2 cellular contexts compared by ENCODE assay signal in genomic region chr1:24902471-24902891, GRCh38.
TF ChIP-seq lines count a peak whose summit lies in the region.

No MANE protein-coding gene starts in this region.

TF ChIP-seq in HepG2, 621 proteins besides CTCF, POLR2A, EP300 and RAD21:
- TF ChIP-seq ZNF33B (CRISPR knock-in tag; IDR thresholded peaks at IDR 0.05): no peak
- no peak for TF ChIP-seq ZBED4 (CRISPR knock-in tag; IDR thresholded peaks at IDR 0.05; ENCODE audit: borderline replicate concordance)
- no peak for TF ChIP-seq TFE3 (CRISPR knock-in tag; IDR thresholded peaks at IDR 0.05)
- no peak for TF ChIP-seq ZNF138 (CRISPR knock-in tag; IDR thresholded peaks at IDR 0.05; ENCODE audit: low read depth)
- TF ChIP-seq KDM1A (CRISPR knock-in tag; IDR thresholded peaks at IDR 0.05): no peak
- no peak for TF ChIP-seq ZNF547 (CRISPR knock-in tag; IDR thresholded peaks at IDR 0.05)
- no peak for TF ChIP-seq ZNF543 (CRISPR knock-in tag; IDR thresholded peaks at IDR 0.05)
- TF ChIP-seq HNRNPUL1 (IDR thresholded peaks at IDR 0.05; ENCODE audit: low read depth, low read length): no peak
- TF ChIP-seq SRSF9 (IDR thresholded peaks at IDR 0.05; ENCODE audit: borderline replicate concordance, insufficient read depth, low read depth, low read length, poor library complexity, severe bottlenecking): no peak
- TF ChIP-seq ZNF772 (CRISPR knock-in tag; IDR thresholded peaks at IDR 0.05): no peak
- TF ChIP-seq ZNF790 (CRISPR knock-in tag; IDR thresholded peaks at IDR 0.05; ENCODE audit: borderline replicate concordance): no peak
- no peak for TF ChIP-seq ZNF777 (CRISPR knock-in tag; IDR thresholded peaks at IDR 0.05)
- no peak for TF ChIP-seq POGK (CRISPR knock-in tag; conservative IDR thresholded peaks at IDR 0.05)
- no peak for TF ChIP-seq ZBTB44 (CRISPR knock-in tag; IDR thresholded peaks at IDR 0.05)
- no peak for TF ChIP-seq ATF6 (CRISPR knock-in tag; conservative IDR thresholded peaks at IDR 0.05)
- no peak for TF ChIP-seq MIER3 (CRISPR knock-in tag; IDR thresholded peaks at IDR 0.05; ENCODE audit: borderline replicate concordance)
- TF ChIP-seq FOXK2 (IDR thresholded peaks at IDR 0.05): no peak

TF ChIP-seq in WTC11, 78 proteins besides CTCF, POLR2A, EP300 and RAD21:
- TF ChIP-seq NR2C2 (CRISPR knock-in tag; IDR thresholded peaks at IDR 0.05) (no peak), ZNF423 (CRISPR knock-in tag; IDR thresholded peaks at IDR 0.05) (no peak), IRF2 (CRISPR knock-in tag; IDR thresholded peaks at IDR 0.05; ENCODE audit: borderline replicate concordance, low read depth) (no peak), CBFB (CRISPR knock-in tag; IDR thresholded peaks at IDR 0.05; ENCODE audit: low read depth) (no peak), ZNF416 (CRISPR knock-in tag; IDR thresholded peaks at IDR 0.05) (no peak), MLX (CRISPR knock-in tag; IDR thresholded peaks at IDR 0.05) (no peak), KAT7 (CRISPR knock-in tag; IDR thresholded peaks at IDR 0.05; ENCODE audit: borderline replicate concordance) (no peak), PRDM15 (CRISPR knock-in tag; IDR thresholded peaks at IDR 0.05) (no peak), SOX15 (CRISPR knock-in tag; IDR thresholded peaks at IDR 0.05) (no peak), E2F1 (CRISPR knock-in tag; IDR thresholded peaks at IDR 0.05) (no peak), EMX1 (CRISPR knock-in tag; IDR thresholded peaks at IDR 0.05) (no peak), NR3C1 (CRISPR knock-in tag; conservative IDR thresholded peaks at IDR 0.05; ENCODE audit: low read depth) (no peak), ELF4 (CRISPR knock-in tag; IDR thresholded peaks at IDR 0.05; ENCODE audit: low read depth) (no peak), USF1 (CRISPR knock-in tag; IDR thresholded peaks at IDR 0.05) (no peak), ZNF263 (CRISPR knock-in tag; IDR thresholded peaks at IDR 0.05; ENCODE audit: low read depth) (no peak)
